8 cellular contexts compared by ENCODE assay signal in genomic region chr2:240387669-240388358, GRCh38. TPM values are rescaled to one million over a fixed set of nuclear protein-coding genes. Genes with fewer than 3 reads are reported as not detected.
DNase-seq lines count a peak whose midpoint lies in the region; ATAC-seq and TF ChIP-seq lines count a peak whose summit lies in the region.

No MANE protein-coding gene starts in this region.

- peaks cover 8% of the 10 kb centered on the region for H3K4me1 Mint-ChIP-seq in CD14-positive monocyte
- H3K4me1 Mint-ChIP-seq in activated T-cell treated with anti-CD3 and anti-CD28 coated beads, Interleukin-2, amount 50 U/mL, for 4 hours (ENCODE audit: low read depth) = peaks cover 9% of the 10 kb centered on the region
- peaks cover 4% of the 10 kb centered on the region for H3K4me1 Mint-ChIP-seq in activated T-helper 17 cell treated with anti-CD3 and anti-CD28 coated beads, Interleukin-2, amount 50 U/mL, for 72 hours

- peaks cover 0 to 9% (median 3%) of the 10 kb centered on the region in 3 donors for H3K27me3 Mint-ChIP-seq in CD14-positive monocyte (ENCODE audit: low read depth in 3 of 3)
- H3K27me3 Mint-ChIP-seq in activated T-cell treated with anti-CD3 and anti-CD28 coated beads, Interleukin-2, amount 50 U/mL, for 4 hours (ENCODE audit: low read depth) = peaks cover 4% of the 10 kb centered on the region
- peaks cover under 1% of the 10 kb centered on the region for H3K27me3 Mint-ChIP-seq in activated T-helper 17 cell treated with anti-CD3 and anti-CD28 coated beads, Interleukin-2, amount 50 U/mL, for 72 hours

- H3K9me3 Mint-ChIP-seq in CD14-positive monocyte = peaks cover 0 to 2% (median 0%) of the 10 kb centered on the region in 7 donors
- no peaks in the 10 kb centered on the region for H3K9me3 Mint-ChIP-seq in activated T-cell treated with anti-CD3 and anti-CD28 coated beads, Interleukin-2, amount 50 U/mL, for 4 hours
- H3K9me3 Mint-ChIP-seq in activated T-helper 17 cell treated with anti-CD3 and anti-CD28 coated beads, Interleukin-2, amount 50 U/mL, for 72 hours = no peaks in the 10 kb centered on the region

- intact Hi-C loops in CD14-positive monocyte (cut with micrococcal nuclease) = no loop called here

- peak overlapping the region in 1 of 7 donors; percentile 6 for H3K27ac Mint-ChIP-seq in CD14-positive monocyte
- no peak overlapping the region for H3K27ac Mint-ChIP-seq in activated T-helper 17 cell treated with anti-CD3 and anti-CD28 coated beads, Interleukin-2, amount 50 U/mL, for 72 hours

- H3K4me3 ChIP-seq in fibroblast of villous mesenchyme (ENCODE audit: low read depth, low read length) = no peak overlapping the region

- no peaks in the 10 kb centered on the region for H3K36me3 Mint-ChIP-seq in CD14-positive monocyte
- no peaks in the 10 kb centered on the region for H3K36me3 Mint-ChIP-seq in activated T-cell treated with anti-CD3 and anti-CD28 coated beads, Interleukin-2, amount 50 U/mL, for 4 hours (ENCODE audit: insufficient read depth)
- H3K36me3 Mint-ChIP-seq in activated T-helper 17 cell treated with anti-CD3 and anti-CD28 coated beads, Interleukin-2, amount 50 U/mL, for 72 hours (ENCODE audit: low read depth) = no peaks in the 10 kb centered on the region

- TF ChIP-seq CTCF in CD14-positive monocyte (IDR thresholded peaks at IDR 0.05) = no peak
- no peak for TF ChIP-seq CTCF in fibroblast of villous mesenchyme (IDR thresholded peaks at IDR 0.05; ENCODE audit: insufficient read depth, low read depth, low read length)
- TF ChIP-seq CTCF in omental fat pad (IDR thresholded peaks at IDR 0.05) = no peak

- H3K4me3 Mint-ChIP-seq in CD14-positive monocyte = no peak overlapping the region
- H3K4me3 Mint-ChIP-seq in activated T-cell treated with anti-CD3 and anti-CD28 coated beads, Interleukin-2, amount 50 U/mL, for 4 hours = no peak overlapping the region
- no peak overlapping the region for H3K4me3 Mint-ChIP-seq in activated T-helper 17 cell treated with anti-CD3 and anti-CD28 coated beads, Interleukin-2, amount 50 U/mL, for 72 hours

- peak; percentile 39 for ATAC-seq in omental fat pad (ENCODE audit: low FRiP score)
- no peak for ATAC-seq in activated T-cell treated with anti-CD3 and anti-CD28 coated beads, Interleukin-2, amount 50 U/mL, for 4 hours
- no peak for ATAC-seq in activated T-helper 17 cell treated with anti-CD3 and anti-CD28 coated beads, Interleukin-2, amount 50 U/mL, for 72 hours (replicated peaks)

- DNase-seq in CD14-positive monocyte (ENCODE audit: low spot score) (peak; percentile 36), SHP77 treated with DMSO at 0.1 percent for 48 hours (lab: John Stamatoyannopoulos, UW) (peak; percentile 31), fibroblast of villous mesenchyme (ENCODE audit: low read depth) (peak; percentile 92), omental fat pad (ENCODE audit: low spot score) (peak; percentile 47), T-helper 9 cell (no peak), iPS-NIHi11 (ENCODE audit: low spot score) (no peak)
- DNase-seq in activated T-cell treated with anti-CD3 and anti-CD28 coated beads, Interleukin-2, amount 50 U/mL, for 4 hours = no peak

RNA-seq across cellular contexts. Expression of gene GPC1, which starts 47.6 kb away (rescaled TPM):
- not detected for polyA plus RNA-seq in CD14-positive monocyte
- 88.9 and 106 TPM in 2 replicates for total RNA-seq in fibroblast of villous mesenchyme
- 10 to 100 TPM; 33.6 to 91.4 (median 39.5) TPM for total RNA-seq in omental fat pad
- 1 to 10 TPM; 3.7 to 6.3 (median 5.9) TPM for total RNA-seq in activated T-cell treated with anti-CD3 and anti-CD28 coated beads, Interleukin-2, amount 50 U/mL, for 4 hours
- total RNA-seq in activated T-helper 17 cell treated with anti-CD3 and anti-CD28 coated beads, Interleukin-2, amount 50 U/mL, for 72 hours = 1 to 10 TPM; 4.0 to 4.6 TPM

Comparison
In these comparisons a context has a peak if more than half of its experiments do, and no peak if none do; other contexts are left out.
1. DNase-seq: peak in CD14-positive monocyte (single experiment), SHP77 treated with DMSO at 0.1 percent for 48 hours (single experiment), fibroblast of villous mesenchyme (single experiment) and omental fat pad (single experiment); none in T-helper 9 cell (single experiment), activated T-cell treated with anti-CD3 and anti-CD28 coated beads, Interleukin-2, amount 50 U/mL, for 4 hours (single experiment) and iPS-NIHi11 (single experiment).
2. RNA of gene GPC1, which starts 47.6 kb away (total RNA-seq): 88.9 to 106 TPM in fibroblast of villous mesenchyme and 33.6 to 91.4 TPM in omental fat pad; 3.7 to 6.3 TPM in activated T-cell treated with anti-CD3 and anti-CD28 coated beads, Interleukin-2, amount 50 U/mL, for 4 hours and 4.0 to 4.6 TPM in activated T-helper 17 cell treated with anti-CD3 and anti-CD28 coated beads, Interleukin-2, amount 50 U/mL, for 72 hours; every median in the first group is over 4 times any median in the second.